ENCODE assay signal across 1 cellular context in the genomic region with DNA sequence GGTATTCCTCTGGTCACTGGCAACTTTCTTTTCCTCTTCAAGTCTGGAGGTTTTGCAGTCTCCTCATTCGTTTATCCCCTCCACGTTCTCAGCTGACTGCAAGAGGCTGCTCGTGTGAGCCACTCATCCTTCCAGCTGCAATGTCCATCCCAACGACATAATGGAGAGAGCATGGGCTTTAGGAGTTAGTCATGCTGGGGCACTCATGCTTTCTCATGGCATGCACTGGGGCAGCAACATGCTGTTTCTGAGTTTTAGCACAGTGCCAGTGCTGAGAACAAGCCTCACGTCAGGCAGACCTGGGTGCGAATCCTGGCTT.
TF ChIP-seq lines count a peak whose summit lies in the region.

No MANE protein-coding gene starts in this region.

TF ChIP-seq in IMR-90, 13 proteins besides CTCF, POLR2A, EP300 and RAD21:
- no peak for TF ChIP-seq BHLHE40 (IDR thresholded peaks at IDR 0.05; ENCODE audit: low read depth, low read length)
- no peak for TF ChIP-seq NFE2L2 (IDR thresholded peaks at IDR 0.05; ENCODE audit: low read depth, low read length)
- no peak for TF ChIP-seq MAZ (IDR thresholded peaks at IDR 0.05; ENCODE audit: borderline replicate concordance, low read depth, low read length)
- no peak for TF ChIP-seq FOS (IDR thresholded peaks at IDR 0.05; ENCODE audit: low read depth, low read length)
- TF ChIP-seq MXI1 (IDR thresholded peaks at IDR 0.05; ENCODE audit: borderline replicate concordance, low read depth, low read length): no peak
- TF ChIP-seq, protein P1, sequence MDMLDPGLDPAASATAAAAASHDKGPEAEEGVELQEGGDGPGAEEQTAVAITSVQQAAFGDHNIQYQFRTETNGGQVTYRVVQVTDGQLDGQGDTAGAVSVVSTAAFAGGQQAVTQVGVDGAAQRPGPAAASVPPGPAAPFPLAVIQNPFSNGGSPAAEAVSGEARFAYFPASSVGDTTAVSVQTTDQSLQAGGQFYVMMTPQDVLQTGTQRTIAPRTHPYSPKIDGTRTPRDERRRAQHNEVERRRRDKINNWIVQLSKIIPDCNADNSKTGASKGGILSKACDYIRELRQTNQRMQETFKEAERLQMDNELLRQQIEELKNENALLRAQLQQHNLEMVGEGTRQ (IDR thresholded peaks at IDR 0.05; ENCODE audit: low read depth, low read length): no peak
